ENCODE assay signal across 14 cellular contexts in the genomic region with DNA sequence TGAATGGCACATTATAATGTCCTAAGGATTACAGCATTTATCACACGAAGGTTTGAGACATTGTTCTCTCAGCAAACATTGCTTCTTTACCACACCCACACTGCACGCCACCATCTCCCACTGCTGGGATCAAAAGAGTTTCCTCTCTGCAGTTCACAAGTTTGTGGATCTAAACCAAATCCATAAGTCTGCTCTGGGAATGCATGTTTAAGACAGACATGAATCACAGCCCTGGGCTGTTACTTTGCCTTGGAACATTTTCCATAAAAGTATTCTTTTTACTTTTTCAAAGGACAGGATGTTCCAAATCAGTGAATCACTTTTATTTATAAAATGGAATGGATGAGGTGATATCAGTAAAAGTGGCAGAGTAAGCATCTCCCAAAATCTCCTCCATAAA. TPM values are rescaled to one million over a fixed set of nuclear protein-coding genes. Genes with fewer than 3 reads are reported as not detected.
DNase-seq lines count a peak whose midpoint lies in the region; ATAC-seq, FAIRE-seq and TF ChIP-seq lines count a peak whose summit lies in the region.
"Had no signal": no experiment of that assay in that cellular context is flagged by ENCODE, and none has a peak within 500 bp of the region (broad histone marks: within the 10 kb centered on the region; RNA-seq: fewer than 3 reads in every experiment).

No MANE protein-coding gene starts in this region.

- no peaks in the 10 kb centered on the region for H3K4me1 ChIP-seq in small intestine (ENCODE audit: control insufficient read depth in 2 of 2, insufficient read depth in 1 of 2, low read depth in 1 of 2, low read length in 1 of 2)
- no peaks in the 10 kb centered on the region for H3K4me1 ChIP-seq in left lung
- H3K4me1 ChIP-seq in CD4-positive, alpha-beta memory T cell (ENCODE audit: insufficient read depth, low read length), result no peaks in the 10 kb centered on the region

- CTCF ChIA-PET in CD4-positive, alpha-beta memory T cell (lab: Charles Lee; ENCODE audit: partially characterized antibody), result interaction anchor here (0.7 kb wide), 1 partner anchor 8 kb away, joined by 3 read pairs; no protein-coding TSS in a partner anchor

- H3K36me3 ChIP-seq in small intestine (ENCODE audit: control insufficient read depth in 2 of 2, insufficient read depth in 2 of 2, low read length in 2 of 2) (no peaks in the 10 kb centered on the region), left lung (no peaks in the 10 kb centered on the region)
- H3K36me3 ChIP-seq in CD4-positive, alpha-beta memory T cell (ENCODE audit: insufficient read depth, low read length), result no peaks in the 10 kb centered on the region

- H3K27me3 Mint-ChIP-seq in CD4-positive, alpha-beta memory T cell, result peaks cover 0 to 1% of the 10 kb centered on the region in 2 donors

- intact Hi-C loops in left lung (cut with DNase I), result no loop called here
- intact Hi-C loops in CD4-positive, alpha-beta memory T cell (cut with micrococcal nuclease), result no loop called here

- H3K27me3 ChIP-seq in small intestine (ENCODE audit: control insufficient read depth in 2 of 2, insufficient read depth in 2 of 2, low read length in 2 of 2), result no peaks in the 10 kb centered on the region
- no peaks in the 10 kb centered on the region for H3K27me3 ChIP-seq in left lung
- no peaks in the 10 kb centered on the region for H3K27me3 ChIP-seq in CD4-positive, alpha-beta memory T cell (ENCODE audit: insufficient read depth, low read length)

- H3K9me3 ChIP-seq in small intestine (ENCODE audit: control insufficient read depth, low read depth) (no peaks in the 10 kb centered on the region), left lung (no peaks in the 10 kb centered on the region)
- H3K9me3 ChIP-seq in CD4-positive, alpha-beta memory T cell (ENCODE audit: control insufficient read depth in 1 of 2, low read length in 2 of 2), result no peaks in the 10 kb centered on the region

- H3K36me3 Mint-ChIP-seq in CD4-positive, alpha-beta memory T cell, result no peaks in the 10 kb centered on the region

- ATAC-seq in left lung, result no peak
- ATAC-seq in GM19455 (IDR thresholded peaks at IDR 0.05; ENCODE audit: unreplicated experiment), result no peak

- H3K4me1 Mint-ChIP-seq in CD4-positive, alpha-beta memory T cell, result no peaks in the 10 kb centered on the region

- H3K27ac Mint-ChIP-seq in CD4-positive, alpha-beta memory T cell, result no peak overlapping the region

- TF ChIP-seq CTCF in fibroblast of pulmonary artery (IDR thresholded peaks at IDR 0.05; ENCODE audit: low read length, missing control alignments) (no peak), left lung (IDR thresholded peaks at IDR 0.05) (no peak)

- H3K4me3 Mint-ChIP-seq in CD4-positive, alpha-beta memory T cell, result no peak overlapping the region

- no peak overlapping the region for H3K4me3 ChIP-seq in fibroblast of pulmonary artery (replicated peaks; ENCODE audit: low read depth, low read length)
- no peak overlapping the region for H3K4me3 ChIP-seq in small intestine (ENCODE audit: low read depth in 1 of 2, low read length in 2 of 2)
- H3K4me3 ChIP-seq in left lung, result no peak overlapping the region
- no peak overlapping the region for H3K4me3 ChIP-seq in CD4-positive, alpha-beta memory T cell (ENCODE audit: low read length in 2 of 2)

- no peak for FAIRE-seq in small intestine (lab: Jason Lieb, UNC)
- FAIRE-seq: frontal cortex had no signal

- peak; percentile 42 for DNase-seq in GM04504 (ENCODE audit: low read depth)
- DNase-seq in SW480 (ENCODE audit: low spot score), result peak; percentile 49
- DNase-seq in fibroblast of pulmonary artery (ENCODE audit: low read depth), result peak; percentile 62
- DNase-seq in small intestine, result peak; percentile 9
- DNase-seq in HT-29 (ENCODE audit: low spot score), result no peak
- no peak for DNase-seq in left lung
- no peak for DNase-seq in CD4-positive, alpha-beta memory T cell
- DNase-seq: activated naive CD4-positive, alpha-beta T cell; islet precursor cell; KG1; Right ventricle myocardium superior had no signal

- POLR2A ChIA-PET in CD4-positive, alpha-beta memory T cell (lab: Charles Lee; ENCODE audit: partially characterized antibody), result no interaction called here

- H3K9me3 Mint-ChIP-seq in CD4-positive, alpha-beta memory T cell, result no peaks in the 10 kb centered on the region

- WGBS in small intestine, 3 donors, result 19 to 48% (median 36%) methylated on average over 2 of the region's 2 CpGs

- no peak overlapping the region for H3K27ac ChIP-seq in small intestine (ENCODE audit: low read depth in 1 of 2, low read length in 1 of 2)
- no peak overlapping the region for H3K27ac ChIP-seq in left lung
- no peak overlapping the region for H3K27ac ChIP-seq in CD4-positive, alpha-beta memory T cell (ENCODE audit: low read depth, low read length)
- H3K27ac ChIP-seq: VCaP had no signal

RNA-seq across cellular contexts. Expression of a gene that starts 36.1 kb away (rescaled TPM):
- under 1 TPM in 1 of 3 donors, not detected in 2; 0.06 TPM for polyA plus RNA-seq in small intestine
- 6.9 and 7.1 TPM in 2 replicates for total RNA-seq in HT-29 (2014; rRNA removed; shearing (Covaris generic))
- total RNA-seq in left lung, result 1 to 10 TPM in 1 of 2 donors, under 1 TPM in 1; 0.67 to 1.0 TPM
- total RNA-seq in CD4-positive, alpha-beta memory T cell, result under 1 TPM; 0.58 to 0.72 TPM
- not detected for polyA plus RNA-seq in CD4-positive, alpha-beta memory T cell
- total RNA-seq: Right ventricle myocardium superior had no signal

RNA-seq across cellular contexts. Expression of a gene that starts 57.3 kb away (rescaled TPM):
- 1,000 to 10,000 TPM in 1 of 3 donors, 100 to 1,000 TPM in 2; 814 to 1,236 (median 925) TPM for polyA plus RNA-seq in small intestine
- total RNA-seq in HT-29 (2014; rRNA removed; shearing (Covaris generic)), result 219 and 239 TPM in 2 replicates
- 100 to 1,000 TPM; 579 to 585 TPM for total RNA-seq in left lung
- total RNA-seq in CD4-positive, alpha-beta memory T cell, result 100 to 1,000 TPM; 276 to 293 TPM
- 1,000 to 10,000 TPM in 1 of 2 donors, 100 to 1,000 TPM in 1; 804 to 1,411 TPM for polyA plus RNA-seq in CD4-positive, alpha-beta memory T cell

Comparison
In these comparisons a context has a peak if more than half of its experiments do, and no peak if none do; other contexts are left out.
1. DNase-seq: peak in GM04504 (single experiment), SW480 (single experiment), fibroblast of pulmonary artery (single experiment) and small intestine (single experiment); none in HT-29 (single experiment), left lung (0 of 2) and CD4-positive, alpha-beta memory T cell (0 of 5).